ENCODE assay signal across 11 cellular contexts in the genomic region with DNA sequence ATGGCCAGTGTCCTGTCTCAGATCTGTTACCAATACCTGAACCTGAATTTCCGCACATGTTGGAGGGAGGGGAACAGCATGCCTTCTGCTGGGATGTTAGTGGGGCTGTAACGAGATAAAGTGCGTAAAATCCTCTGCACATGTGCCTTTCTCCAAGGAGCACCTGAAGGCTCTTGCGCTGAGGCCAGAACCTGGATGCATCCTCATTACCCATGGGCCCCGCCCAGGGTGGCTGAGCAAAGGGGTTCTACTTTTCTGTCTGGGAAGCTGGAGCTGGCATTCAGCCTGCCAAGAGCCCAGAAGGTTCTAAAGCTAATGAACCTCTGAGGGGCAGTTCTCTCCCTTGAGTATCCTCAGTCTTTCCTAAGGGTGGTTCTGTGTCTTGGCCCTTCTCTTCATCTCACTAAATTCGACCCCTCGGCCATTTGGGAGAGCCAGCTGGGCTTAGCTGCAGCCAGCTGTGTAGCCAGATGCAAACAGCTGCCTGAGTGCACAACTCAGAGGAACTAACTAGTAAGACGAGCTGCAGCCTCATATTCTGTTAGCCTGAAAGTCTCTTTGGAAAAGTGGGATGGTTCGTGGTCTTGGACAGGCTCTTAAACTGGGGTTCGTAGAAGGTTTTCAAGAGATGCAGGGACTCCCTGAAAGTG. TPM values are rescaled to one million over a fixed set of nuclear protein-coding genes. Genes with fewer than 3 reads are reported as not detected.
DNase-seq lines count a peak whose midpoint lies in the region; ATAC-seq and TF ChIP-seq lines count a peak whose summit lies in the region.
"Had no signal": no experiment of that assay in that cellular context is flagged by ENCODE, and none has a peak within 500 bp of the region (broad histone marks: within the 10 kb centered on the region; RNA-seq: fewer than 3 reads in every experiment).

No MANE protein-coding gene starts in this region.

- H3K9me2 ChIP-seq in Karpas-422 (replicated peaks; ENCODE audit: insufficient read depth, low read length) = no peaks in the 10 kb centered on the region

- no peak overlapping the region for H2AFZ ChIP-seq in Karpas-422 (ENCODE audit: low read length)

- ATAC-seq in CD4-positive, alpha-beta T cell (ENCODE audit: poor library complexity) = no peak
- ATAC-seq in activated B cell treated with CpG ODN at 0.5 μM for 24 hours (ENCODE audit: low read depth) = no peak
- ATAC-seq in gastrocnemius medialis = no peak
- no peak for ATAC-seq in esophagus mucosa

- no peak for DNase-seq in CD4-positive, alpha-beta T cell
- DNase-seq in activated B cell treated with CpG ODN at 0.5 μM for 24 hours (no peak), right atrium auricular region (ENCODE audit: low spot score) (no peak), gastrocnemius medialis (no peak), NCI-H2081 (lab: John Stamatoyannopoulos, UW) (no peak), glomerular visceral epithelial cell (ENCODE audit: extremely low spot score) (no peak), Karpas-422 (no peak)
- DNase-seq: DMS53, NCI-H2081 treated with DMSO at 0.1 percent for 48 hours had no signal

- no peak overlapping the region for H3K27ac Mint-ChIP-seq in CD4-positive, alpha-beta T cell
- H3K27ac Mint-ChIP-seq in activated B cell treated with CpG ODN at 0.5 μM for 24 hours = no peak overlapping the region

- no peak overlapping the region for H3K27ac ChIP-seq in CD4-positive, alpha-beta T cell (ENCODE audit: low read depth, low read length)
- peak overlapping the region; percentile 92 to 96 for H3K27ac ChIP-seq in right atrium auricular region
- H3K27ac ChIP-seq in gastrocnemius medialis = peak overlapping the region; percentile 91 to 96 (median 92)
- H3K27ac ChIP-seq in Karpas-422 (ENCODE audit: low read length) = no peak overlapping the region

- H3K36me3 Mint-ChIP-seq in CD4-positive, alpha-beta T cell (ENCODE audit: low read depth) = peaks cover 6% of the 10 kb centered on the region
- no peaks in the 10 kb centered on the region for H3K36me3 Mint-ChIP-seq in activated B cell treated with CpG ODN at 0.5 μM for 24 hours (ENCODE audit: low read depth)

- TF ChIP-seq CTCF in CD4-positive, alpha-beta T cell (IDR thresholded peaks at IDR 0.05) = no peak
- TF ChIP-seq CTCF in activated B cell treated with CpG ODN at 0.5 μM for 24 hours (IDR thresholded peaks at IDR 0.05) (no peak), right atrium auricular region (IDR thresholded peaks at IDR 0.05) (no peak), gastrocnemius medialis (IDR thresholded peaks at IDR 0.05 in 4 of 5, conservative IDR thresholded peaks at IDR 0.05 in 1 of 5) (no peak)

- intact Hi-C loops in CD4-positive, alpha-beta T cell (cut with DNase I, micrococcal nuclease) = loop anchor here in 1 of 2 experiments (5.0 kb wide), 1 partner anchor 34 kb away; no protein-coding TSS in a partner anchor
- intact Hi-C loops in activated B cell treated with CpG ODN at 0.5 μM for 24 hours (cut with micrococcal nuclease) = no loop called here
- intact Hi-C loops in gastrocnemius medialis (cut with DNase I; ENCODE audit: low total_unique reads) = no loop called here

- in situ Hi-C loops in gastrocnemius medialis (cut with MboI; ENCODE audit: low sequenced_read_pairs in 4 of 4) = no loop called here

- peaks cover 30% of the 10 kb centered on the region for H3K4me1 Mint-ChIP-seq in CD4-positive, alpha-beta T cell (ENCODE audit: low read depth)
- peaks cover 22% of the 10 kb centered on the region for H3K4me1 Mint-ChIP-seq in activated B cell treated with CpG ODN at 0.5 μM for 24 hours

- H3K9me3 Mint-ChIP-seq in CD4-positive, alpha-beta T cell = no peaks in the 10 kb centered on the region
- H3K9me3 Mint-ChIP-seq in activated B cell treated with CpG ODN at 0.5 μM for 24 hours = no peaks in the 10 kb centered on the region

- POLR2A ChIA-PET in CD4-positive, alpha-beta T cell (lab: Charles Lee) = no interaction called here
- POLR2A ChIA-PET in activated B cell treated with CpG ODN at 0.5 μM for 24 hours (lab: Charles Lee) = interaction anchor here (0.6 kb wide), 1 partner anchor 295 kb away, joined by 6 read pairs; a partner anchor contains a TSS

- no peak overlapping the region for H3K9ac ChIP-seq in Karpas-422 (ENCODE audit: low read length)

- 0 out of 2 replicates have a peak, but pooled peaks cover 3% of the 10 kb centered on the region for H4K20me1 ChIP-seq in Karpas-422 (ENCODE audit: insufficient read depth, low read depth, low read length)

- no peaks in the 10 kb centered on the region for H3K27me3 Mint-ChIP-seq in CD4-positive, alpha-beta T cell
- H3K27me3 Mint-ChIP-seq in activated B cell treated with CpG ODN at 0.5 μM for 24 hours = peaks cover 18% of the 10 kb centered on the region

- TF ChIP-seq POLR2A in gastrocnemius medialis (IDR thresholded peaks at IDR 0.05) = no peak

- CTCF ChIA-PET in CD4-positive, alpha-beta T cell (lab: Charles Lee) = interaction anchor here (3.7 kb wide), 1 partner anchor 36 kb away, joined by 17 read pairs; a partner anchor contains a TSS
- CTCF ChIA-PET in activated B cell treated with CpG ODN at 0.5 μM for 24 hours (lab: Charles Lee) = no interaction called here

- H3K4me1 ChIP-seq in right atrium auricular region (peaks cover 0 to 88% of the 10 kb centered on the region in 2 donors), gastrocnemius medialis (peaks cover 72 to 77% of the 10 kb centered on the region in 2 donors), Karpas-422 (ENCODE audit: low read length) (peaks cover 39% of the 10 kb centered on the region)

- no peaks in the 10 kb centered on the region for H3K27me3 ChIP-seq in CD4-positive, alpha-beta T cell (ENCODE audit: control insufficient read depth, insufficient read depth, low read length)
- H3K27me3 ChIP-seq in right atrium auricular region = no peaks in the 10 kb centered on the region
- H3K27me3 ChIP-seq in gastrocnemius medialis = no peaks in the 10 kb centered on the region
- H3K27me3 ChIP-seq in Karpas-422 (ENCODE audit: low read length) = no peaks in the 10 kb centered on the region
- H3K27me3 ChIP-seq: SJSA1 had no signal

- H3K36me3 ChIP-seq in right atrium auricular region = no peaks in the 10 kb centered on the region
- no peaks in the 10 kb centered on the region for H3K36me3 ChIP-seq in gastrocnemius medialis
- H3K36me3 ChIP-seq in Karpas-422 (ENCODE audit: insufficient read depth, low read length) = no peaks in the 10 kb centered on the region

- no peak overlapping the region for H3K4me2 ChIP-seq in Karpas-422 (ENCODE audit: low read depth, low read length, poor library complexity, severe bottlenecking)

- H3K79me2 ChIP-seq in Karpas-422 (ENCODE audit: low read length) = no peaks in the 10 kb centered on the region

- H3K9me3 ChIP-seq in CD4-positive, alpha-beta T cell (ENCODE audit: control insufficient read depth, low read length) = no peaks in the 10 kb centered on the region
- no peaks in the 10 kb centered on the region for H3K9me3 ChIP-seq in right atrium auricular region
- H3K9me3 ChIP-seq in gastrocnemius medialis = no peaks in the 10 kb centered on the region
- no peaks in the 10 kb centered on the region for H3K9me3 ChIP-seq in Karpas-422 (ENCODE audit: low read length)
- H3K9me3 ChIP-seq: SJSA1 had no signal

- peak overlapping the region; percentile 83 for H3K4me3 Mint-ChIP-seq in CD4-positive, alpha-beta T cell
- H3K4me3 Mint-ChIP-seq in activated B cell treated with CpG ODN at 0.5 μM for 24 hours = peak overlapping the region; percentile 55

- H3K4me3 ChIP-seq in right atrium auricular region = no peak overlapping the region
- H3K4me3 ChIP-seq in gastrocnemius medialis = no peak overlapping the region
- H3K4me3 ChIP-seq in Karpas-422 (ENCODE audit: low read length) = no peak overlapping the region

RNA-seq across cellular contexts. Expression of a gene that starts 2.5 kb away (rescaled TPM):
- 1 to 10 TPM; 2.3 to 2.4 TPM for total RNA-seq in CD4-positive, alpha-beta T cell
- 7.7 and 9.8 TPM in 2 replicates for total RNA-seq in activated B cell treated with CpG ODN at 0.5 μM for 24 hours
- 10 to 100 TPM; 29.5 to 61.8 TPM for total RNA-seq in right atrium auricular region
- 10 to 100 TPM in 3 of 4 donors, 1 to 10 TPM in 1; 5.1 to 25.9 (median 18.4) TPM for total RNA-seq in gastrocnemius medialis
- 83.1 TPM for total RNA-seq in esophagus mucosa
- total RNA-seq in Karpas-422 (2014; rRNA removed; shearing (Covaris generic); ENCODE audit: low replicate concordance) = 1.0 and 1.6 TPM in 2 replicates

RNA-seq across cellular contexts. Expression of a gene that starts 36.7 kb away (rescaled TPM):
- total RNA-seq in CD4-positive, alpha-beta T cell = 10 to 100 TPM in 1 of 2 experiments, 1 to 10 TPM in 1; 8.7 to 10.1 TPM
- 15.9 and 16.2 TPM in 2 replicates for total RNA-seq in activated B cell treated with CpG ODN at 0.5 μM for 24 hours
- total RNA-seq in right atrium auricular region = 100 to 1,000 TPM; 186 to 214 TPM
- 100 to 1,000 TPM; 111 to 335 (median 124) TPM for total RNA-seq in gastrocnemius medialis
- total RNA-seq in esophagus mucosa = 13.6 TPM
- total RNA-seq in Karpas-422 (2014; rRNA removed; shearing (Covaris generic); ENCODE audit: low replicate concordance) = not detected in 2 replicates

Comparison
In these comparisons a context has a peak if more than half of its experiments do, and no peak if none do; other contexts are left out.
1. H3K27ac ChIP-seq: peak in right atrium auricular region (2 of 2) and gastrocnemius medialis (4 of 4); none in CD4-positive, alpha-beta T cell (single experiment) and Karpas-422 (single experiment).